ENCODE assay signal across 23 cellular contexts in the genomic region with DNA sequence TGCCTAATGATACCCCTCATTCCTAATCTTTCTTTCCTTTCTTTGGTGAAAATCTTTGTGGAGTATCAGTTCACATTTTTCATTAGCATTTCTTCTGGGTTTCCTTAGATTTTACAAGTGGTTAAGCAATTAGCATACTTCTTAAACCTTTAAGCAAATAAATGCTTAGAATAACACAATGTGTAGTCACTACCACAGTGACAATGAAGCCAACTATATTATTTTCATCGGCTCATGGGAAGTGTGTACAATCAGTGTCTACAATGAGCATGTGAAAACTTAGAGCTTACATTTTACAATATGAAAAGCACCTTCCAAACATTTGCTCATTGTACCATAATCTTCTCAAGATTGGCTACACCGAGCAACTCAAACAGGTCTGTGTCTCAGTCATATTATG.
"Had no signal": no experiment of that assay in that cellular context is flagged by ENCODE, and none has a peak within 500 bp of the region (broad histone marks: within the 10 kb centered on the region; RNA-seq: fewer than 3 reads in every experiment).

No MANE protein-coding gene starts in this region.

- H3K36me3 Mint-ChIP-seq: activated naive CD4-positive, alpha-beta T cell treated with anti-CD3 and anti-CD28 coated beads, Interleukin-2, amount 50 U/mL, for 72 hours had no signal

- H3K27me3 Mint-ChIP-seq: activated naive CD8-positive, alpha-beta T cell treated with anti-CD3 and anti-CD28 coated beads, Interleukin-2, amount 50 U/mL, for 24 hours had no signal

- H3K4me2 ChIP-seq: PC-9 had no signal

- H3K4me1 ChIP-seq: ascending aorta, breast epithelium had no signal

- H3K4me3 Mint-ChIP-seq: activated CD8-positive, alpha-beta T cell treated with anti-CD3 and anti-CD28 coated beads, Interleukin-2, amount 10 ng/mL, durations not matched to agents 7 days and 5 days; activated naive CD8-positive, alpha-beta T cell treated with anti-CD3 and anti-CD28 coated beads, Interleukin-2, amount 50 U/mL, for 24 hours; T-helper 1 cell treated with Interleukin-12 subunit alpha and Interleukin-12 subunit beta and Interleukin-4 antibody, amounts not matched to agents 30 μg/mL and 1 μg/mL, for 36 hours; WTC11 had no signal

- H3K4me3 ChIP-seq: ascending aorta, breast epithelium, PC-9 had no signal

- H2AFZ ChIP-seq: PC-9 had no signal

- H3K27ac Mint-ChIP-seq: activated CD8-positive, alpha-beta T cell treated with anti-CD3 and anti-CD28 coated beads, Interleukin-2, amount 10 ng/mL, durations not matched to agents 7 days and 5 days; activated naive CD4-positive, alpha-beta T cell treated with anti-CD3 and anti-CD28 coated beads, Interleukin-2, amount 50 U/mL, for 72 hours; activated naive CD8-positive, alpha-beta T cell treated with anti-CD3 and anti-CD28 coated beads, Interleukin-2, amount 50 U/mL, for 24 hours; T-helper 1 cell treated with Interleukin-12 subunit alpha and Interleukin-12 subunit beta and Interleukin-4 antibody, amounts not matched to agents 30 μg/mL and 1 μg/mL, for 36 hours; WTC11 had no signal

- H3K27me3 ChIP-seq: ascending aorta, breast epithelium had no signal

- H3K27ac ChIP-seq: ascending aorta, breast epithelium, PC-9 had no signal

- H3K9me3 ChIP-seq: ascending aorta, breast epithelium had no signal

- H3K9me3 Mint-ChIP-seq: activated naive CD4-positive, alpha-beta T cell treated with anti-CD3 and anti-CD28 coated beads, Interleukin-2, amount 50 U/mL, for 72 hours; activated naive CD8-positive, alpha-beta T cell treated with anti-CD3 and anti-CD28 coated beads, Interleukin-2, amount 50 U/mL, for 24 hours; T-helper 1 cell treated with Interleukin-12 subunit alpha and Interleukin-12 subunit beta and Interleukin-4 antibody, amounts not matched to agents 30 μg/mL and 1 μg/mL, for 36 hours had no signal

- DNase-seq: activated CD4-positive, alpha-beta T cell treated with anti-CD3 and anti-CD28 coated beads for 48 hours; activated CD4-positive, alpha-beta T cell treated with anti-CD3 and anti-CD28 coated beads, Interleukin-2, amount 50 U/mL, for 4 hours; activated CD4-positive, CD25-positive, alpha-beta regulatory T cell treated with anti-CD3 and anti-CD28 coated beads, Interleukin-2, amount 50 U/mL, for 72 hours; activated CD8-positive, alpha-beta memory T cell treated with anti-CD3 and anti-CD28 coated beads, Interleukin-2, amount 50 U/mL, for 48 hours; activated CD8-positive, alpha-beta T cell treated with anti-CD3 and anti-CD28 coated beads, Interleukin-2, amount 10 ng/mL, durations not matched to agents 7 days and 5 days; activated naive CD4-positive, alpha-beta T cell; activated naive CD8-positive, alpha-beta T cell treated with anti-CD3 and anti-CD28 coated beads, Interleukin-2, amount 50 U/mL, for 24 hours; activated T-cell treated with anti-CD3 and anti-CD28 coated beads, Interleukin-2, amount 50 U/mL, for 1 hour; amniotic stem cell; caudate nucleus; NCI-H1092; NCI-H1417; NCI-H2029; NCI-H2107; NCI-H446; NCI-H524; SHP77 treated with DMSO at 0.1 percent for 48 hours had no signal

- H3K36me3 ChIP-seq: ascending aorta, breast epithelium had no signal
